In the genomic region with DNA sequence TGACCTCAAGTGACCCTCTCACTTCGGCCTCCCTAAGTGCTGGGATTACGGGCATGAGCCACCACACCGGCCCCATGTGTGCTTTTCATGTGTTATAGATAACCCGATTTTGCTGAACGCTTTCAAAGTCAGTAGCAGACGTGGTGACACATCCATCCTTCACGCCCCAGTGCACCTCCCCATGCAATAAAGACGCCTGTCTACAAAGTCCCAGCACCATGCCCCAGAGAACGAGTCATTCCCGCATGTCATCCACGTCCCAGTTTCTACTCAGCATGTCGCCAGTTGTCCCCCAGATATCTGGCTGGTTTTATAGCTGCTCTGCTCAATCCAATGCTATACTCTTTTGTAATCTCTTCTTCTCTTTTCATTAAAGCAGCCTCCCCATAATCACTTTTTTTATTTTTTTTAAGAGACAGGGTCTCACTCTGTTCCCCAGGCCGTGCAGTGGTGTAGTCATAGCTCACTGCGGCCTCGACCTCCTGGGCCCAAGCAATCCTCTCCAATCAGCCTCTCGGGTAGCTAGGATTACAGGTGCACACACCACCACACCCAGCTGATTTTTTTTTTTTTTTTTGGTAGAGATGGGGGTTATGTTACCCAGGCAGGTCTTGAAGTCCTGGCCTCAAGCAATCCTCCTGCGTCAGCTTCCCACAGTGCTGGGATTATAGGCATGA, we compare ENCODE assay signal across 8 cellular contexts. TPM values are rescaled to one million over a fixed set of nuclear protein-coding genes. Genes with fewer than 3 reads are reported as not detected.
DNase-seq lines count a peak whose midpoint lies in the region; ATAC-seq and TF ChIP-seq lines count a peak whose summit lies in the region.

No MANE protein-coding gene starts in this region.

- no peaks in the 10 kb centered on the region for H3K9me3 ChIP-seq in CD8-positive, alpha-beta memory T cell (ENCODE audit: low read length)
- H3K9me3 ChIP-seq in H9 (ENCODE audit: control insufficient read depth, low read depth, low read length) (no peaks in the 10 kb centered on the region), T-helper 17 cell (ENCODE audit: control insufficient read depth, low read length, poor library complexity, severe bottlenecking) (no peaks in the 10 kb centered on the region), endodermal cell (ENCODE audit: control insufficient read depth, low read length) (no peaks in the 10 kb centered on the region)

- no peak overlapping the region for H3T11ph ChIP-seq in H9 (ENCODE audit: low read length)

- H4K91ac ChIP-seq in H9 (ENCODE audit: insufficient read length, low read depth, low read length): no peak overlapping the region

- peaks cover 83% of the 10 kb centered on the region for H3K4me1 ChIP-seq in CD8-positive, alpha-beta memory T cell (ENCODE audit: insufficient read depth, low read length)
- H3K4me1 ChIP-seq in H9 (ENCODE audit: insufficient read depth, low read length): no peaks in the 10 kb centered on the region; the same call in 1 of the 2 replicates
- no peaks in the 10 kb centered on the region for H3K4me1 ChIP-seq in endodermal cell (ENCODE audit: control insufficient read depth, insufficient read depth, low read length)

- no peaks in the 10 kb centered on the region for H3K23me2 ChIP-seq in H9 (ENCODE audit: insufficient read length, low read depth, low read length, poor library complexity, severe bottlenecking)

- no peak overlapping the region for H4K8ac ChIP-seq in H9 (replicated peaks; ENCODE audit: insufficient read length, low read depth, low read length)

- H3K18ac ChIP-seq in H9 (ENCODE audit: insufficient read length, low read depth, low read length): no peak overlapping the region

- H4K20me1 ChIP-seq in H9 (ENCODE audit: control insufficient read depth, insufficient read depth, insufficient read length): no peaks in the 10 kb centered on the region

- peaks cover 2 to 40% (median 4%) of the 10 kb centered on the region in 3 donors for H3K36me3 Mint-ChIP-seq in CD8-positive, alpha-beta memory T cell
- H3K36me3 Mint-ChIP-seq in H9 (ENCODE audit: insufficient read depth in 1 of 3, low read depth in 3 of 3): peaks cover 10 to 34% (median 25%) of the 10 kb centered on the region in 3 experiments; a peak in 6 of 7 replicates
- H3K36me3 Mint-ChIP-seq in T-helper 17 cell (ENCODE audit: low read depth): peaks cover 8% of the 10 kb centered on the region
- H3K36me3 Mint-ChIP-seq in endodermal cell (ENCODE audit: low read depth): peaks cover 17% of the 10 kb centered on the region

- peak in 3 of 5 donors; percentile 24 to 32 (median 29) for DNase-seq in CD8-positive, alpha-beta memory T cell
- DNase-seq in H9 (no peak), T-helper 17 cell (peak in 1 of 3 donors; percentile 46), endodermal cell (no peak), midbrain (lab: John Stamatoyannopoulos, UW) (no peak), NCI-H128 (lab: John Stamatoyannopoulos, UW; ENCODE audit: unreplicated experiment) (no peak)
- DNase-seq in stimulated activated CD4-positive, alpha-beta T cell treated with anti-CD3 and anti-CD28 coated beads, TNF-alpha, amount 100 ng/mL, for 4 hours (ENCODE audit: low read depth in 3 of 3): peak in 2 of 3 experiments; percentile 13 to 18

- no peaks in the 10 kb centered on the region for H3K79me1 ChIP-seq in H9 (ENCODE audit: insufficient read depth, low read depth, low read length, poor library complexity, severe bottlenecking)

- no peak overlapping the region for H2AK5ac ChIP-seq in H9 (ENCODE audit: insufficient read length, low read length)

- H3K79me2 ChIP-seq in H9 (ENCODE audit: insufficient read depth, low read length): no peaks in the 10 kb centered on the region; the same call in 1 of the 2 replicates

- CTCF ChIA-PET in CD8-positive, alpha-beta memory T cell (lab: Charles Lee): interaction anchor here (0.9 to 3.9 kb wide), 6 partner anchors 13 to 104 kb away, joined by 3 to 33 read pairs (median 3); a partner anchor contains a TSS

- H3K23ac ChIP-seq in H9 (ENCODE audit: insufficient read length, low read depth, low read length): no peak overlapping the region

- peaks cover 70 to 88% (median 87%) of the 10 kb centered on the region in 3 donors for H3K4me1 Mint-ChIP-seq in CD8-positive, alpha-beta memory T cell
- H3K4me1 Mint-ChIP-seq in H9 (peaks cover 24 to 27% of the 10 kb centered on the region in 2 experiments), T-helper 17 cell (peaks cover 62% of the 10 kb centered on the region), endodermal cell (peaks cover 9% of the 10 kb centered on the region)

- H3K27ac ChIP-seq in CD8-positive, alpha-beta memory T cell (ENCODE audit: low read depth, low read length): peak overlapping the region; percentile 60
- H3K27ac ChIP-seq in H9 (ENCODE audit: insufficient read length, low read depth, low read length) (no peak overlapping the region), endodermal cell (ENCODE audit: low read depth, low read length) (no peak overlapping the region)

- peaks cover 0 to 1% (median 0%) of the 10 kb centered on the region in 5 donors for H3K9me3 Mint-ChIP-seq in CD8-positive, alpha-beta memory T cell
- H3K9me3 Mint-ChIP-seq in H9: no peaks in the 10 kb centered on the region
- H3K9me3 Mint-ChIP-seq in endodermal cell: no peaks in the 10 kb centered on the region

- no peak overlapping the region for H2BK12ac ChIP-seq in H9 (ENCODE audit: insufficient read length, low read depth, low read length)

- no peaks in the 10 kb centered on the region for H3K36me3 ChIP-seq in CD8-positive, alpha-beta memory T cell (ENCODE audit: insufficient read depth, low read length)
- H3K36me3 ChIP-seq in endodermal cell (ENCODE audit: control insufficient read depth, insufficient read depth, low read length): peaks cover 29% of the 10 kb centered on the region

- H2AFZ ChIP-seq in H9 (ENCODE audit: low read length): no peak overlapping the region

- H3K9ac ChIP-seq in H9 (ENCODE audit: extremely low read depth, insufficient read length, low read length): no peak overlapping the region
- H3K9ac ChIP-seq in endodermal cell (ENCODE audit: extremely low read depth, low read length, poor library complexity, severe bottlenecking): no peak overlapping the region

- WGBS in H9 (ENCODE audit: extremely low coverage, insufficient read length, low lambda C conversion rate): no CpG with 5 or more reads among the region's 17 CpGs
- 84 to 96% methylated on average over 13 to 15 of the region's 17 CpGs for WGBS in endodermal cell (ENCODE audit: insufficient coverage in 1 of 2, insufficient read length in 1 of 2), 2 experiments

- H3K4me2 ChIP-seq in H9 (ENCODE audit: insufficient read depth, insufficient read length, low read length): no peak overlapping the region

- H3K27me3 Mint-ChIP-seq in CD8-positive, alpha-beta memory T cell: no peaks in the 10 kb centered on the region
- no peaks in the 10 kb centered on the region for H3K27me3 Mint-ChIP-seq in H9 (ENCODE audit: low read depth)
- no peaks in the 10 kb centered on the region for H3K27me3 Mint-ChIP-seq in T-helper 17 cell
- H3K27me3 Mint-ChIP-seq in endodermal cell (ENCODE audit: insufficient read depth): no peaks in the 10 kb centered on the region

- POLR2A ChIA-PET in CD8-positive, alpha-beta memory T cell (lab: Charles Lee): interaction anchor here (0.6 to 2.3 kb wide), 9 partner anchors 27 to 669 kb away, joined by 3 to 13 read pairs (median 4); a partner anchor contains a TSS

- peak overlapping the region; percentile 11 to 82 (median 73) for H3K4me3 Mint-ChIP-seq in CD8-positive, alpha-beta memory T cell
- no peak overlapping the region for H3K4me3 Mint-ChIP-seq in H9
- H3K4me3 Mint-ChIP-seq in T-helper 17 cell: peak overlapping the region; percentile 80
- no peak overlapping the region for H3K4me3 Mint-ChIP-seq in endodermal cell

- no peak overlapping the region for H2BK20ac ChIP-seq in H9 (ENCODE audit: low read depth, low read length, poor library complexity, severe bottlenecking)

- peak overlapping the region; percentile 28 for H3K4me3 ChIP-seq in CD8-positive, alpha-beta memory T cell (ENCODE audit: low read length)
- H3K4me3 ChIP-seq in endodermal cell (ENCODE audit: low read length): no peak overlapping the region

- peak overlapping the region; percentile 85 to 99 (median 95) for H3K27ac Mint-ChIP-seq in CD8-positive, alpha-beta memory T cell
- H3K27ac Mint-ChIP-seq in H9 (peak overlapping the region; percentile 27 to 87 (median 69)), T-helper 17 cell (peak overlapping the region; percentile 97), endodermal cell (peak overlapping the region; percentile 45)

- no peak overlapping the region for H2BK15ac ChIP-seq in H9 (ENCODE audit: low read depth, low read length)

- H2BK120ac ChIP-seq in H9 (ENCODE audit: low read depth, low read length, poor library complexity, severe bottlenecking): no peak overlapping the region

- H3K56ac ChIP-seq in H9 (ENCODE audit: insufficient read length, low read depth, low read length): no peak overlapping the region

- H2BK5ac ChIP-seq in H9 (ENCODE audit: insufficient read length, low read length): no peak overlapping the region

- no peak overlapping the region for H3K14ac ChIP-seq in H9 (ENCODE audit: insufficient read depth, low read length)

- H3K27me3 ChIP-seq in CD8-positive, alpha-beta memory T cell (ENCODE audit: insufficient read depth, low read length, poor library complexity, severe bottlenecking): no peaks in the 10 kb centered on the region
- no peaks in the 10 kb centered on the region for H3K27me3 ChIP-seq in H9 (ENCODE audit: insufficient read depth, low read length)
- H3K27me3 ChIP-seq in endodermal cell (ENCODE audit: control insufficient read depth, insufficient read depth, low read length, poor library complexity, severe bottlenecking): no peaks in the 10 kb centered on the region

- H4K5ac ChIP-seq in H9 (ENCODE audit: insufficient read length, low read depth, low read length): no peak overlapping the region

- no peak overlapping the region for H3K4ac ChIP-seq in H9 (ENCODE audit: low read depth, low read length)

- TF ChIP-seq CTCF in H9 (conservative IDR thresholded peaks at IDR 0.05) (no peak), endodermal cell (conservative IDR thresholded peaks at IDR 0.05) (no peak)

- ATAC-seq in T-helper 17 cell (peak; percentile 17), HG03025 (IDR thresholded peaks at IDR 0.05; ENCODE audit: low FRiP score, unreplicated experiment) (no peak)

RNA-seq across cellular contexts. Expression of a gene that starts 42.5 kb away (rescaled TPM):
- total RNA-seq in CD8-positive, alpha-beta memory T cell: 100 to 1,000 TPM; 154 to 165 TPM
- polyA plus RNA-seq in CD8-positive, alpha-beta memory T cell: 105 TPM
- total RNA-seq in H9 (2021) (136 and 152 TPM in 2 replicates), T-helper 17 cell (100 to 1,000 TPM; 267 to 273 TPM), endodermal cell (100 to 1,000 TPM; 118 to 136 TPM)
- polyA plus RNA-seq in endodermal cell (2013, experiment 1 of 2): 79.4 TPM
- 78.8 TPM for polyA plus RNA-seq in endodermal cell (2013, experiment 2 of 2)

RNA-seq across cellular contexts. Expression of a gene that starts 59.2 kb away (rescaled TPM):
- total RNA-seq in CD8-positive, alpha-beta memory T cell: 10 to 100 TPM; 76.1 to 80.1 TPM
- 32.2 TPM for polyA plus RNA-seq in CD8-positive, alpha-beta memory T cell
- total RNA-seq in H9 (2021): 63.1 and 63.6 TPM in 2 replicates
- total RNA-seq in T-helper 17 cell: 10 to 100 TPM; 49.4 to 56.9 TPM
- total RNA-seq in endodermal cell: 10 to 100 TPM; 36.8 to 40.0 TPM
- 30.3 TPM for polyA plus RNA-seq in endodermal cell (2013, experiment 1 of 2)
- polyA plus RNA-seq in endodermal cell (2013, experiment 2 of 2): 30.3 TPM

Comparison
In these comparisons a context has a peak if more than half of its experiments do, and no peak if none do; other contexts are left out.
1. DNase-seq: peak in CD8-positive, alpha-beta memory T cell (3 of 5) and stimulated activated CD4-positive, alpha-beta T cell treated with anti-CD3 and anti-CD28 coated beads, TNF-alpha, amount 100 ng/mL, for 4 hours (2 of 3); none in H9 (single experiment), endodermal cell (single experiment), midbrain (single experiment) and NCI-H128 (single experiment).
2. H3K27ac Mint-ChIP-seq: peak in every context shown above with its lines; median percentile 97 in T-helper 17 cell; 95 in CD8-positive, alpha-beta memory T cell; 69 in H9; 45 in endodermal cell.
3. H3K4me3 Mint-ChIP-seq: peak in CD8-positive, alpha-beta memory T cell (7 of 7) and T-helper 17 cell (single experiment); none in H9 (0 of 2) and endodermal cell (single experiment).